1 cellular context compared by ENCODE assay signal in the genomic region with DNA sequence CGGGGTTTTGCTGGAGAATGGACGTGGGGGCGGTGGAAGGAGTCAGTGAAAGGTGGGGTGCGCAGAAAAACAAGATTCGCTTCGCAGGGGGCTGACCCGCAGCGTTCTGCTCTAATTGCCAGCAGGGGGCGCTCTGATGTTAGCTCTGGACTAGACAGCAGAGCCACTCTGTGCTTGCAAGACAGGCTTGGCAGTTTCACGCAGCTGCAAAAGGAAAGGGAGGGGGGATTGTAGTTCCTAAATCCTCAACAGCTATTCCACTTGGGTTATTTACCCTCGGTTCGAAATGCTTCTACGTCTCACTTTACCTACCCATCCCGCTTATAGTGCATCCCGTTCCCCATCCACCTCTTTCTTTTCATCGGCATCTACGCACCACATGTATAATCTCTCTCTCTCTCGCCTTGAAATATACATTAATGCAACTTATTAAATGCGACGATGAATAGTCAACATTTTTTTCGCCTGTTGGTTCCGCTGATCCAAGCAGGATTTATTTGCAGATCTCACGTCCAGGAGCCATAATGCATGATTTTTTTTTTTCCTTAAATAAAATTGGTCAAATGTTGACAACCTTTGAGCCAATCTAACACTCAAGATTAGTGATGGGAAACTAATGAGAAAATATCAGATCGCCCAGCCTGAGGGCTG.
A peak's percentile ranks its signal among the peaks of the same experiment; 100 is the strongest.
TF ChIP-seq lines count a peak whose summit lies in the region.

No MANE protein-coding gene starts in this region.

TF ChIP-seq in HEK293, 187 proteins besides CTCF, POLR2A, EP300 and RAD21 (continued from another document):
- TF ChIP-seq, protein P1, sequence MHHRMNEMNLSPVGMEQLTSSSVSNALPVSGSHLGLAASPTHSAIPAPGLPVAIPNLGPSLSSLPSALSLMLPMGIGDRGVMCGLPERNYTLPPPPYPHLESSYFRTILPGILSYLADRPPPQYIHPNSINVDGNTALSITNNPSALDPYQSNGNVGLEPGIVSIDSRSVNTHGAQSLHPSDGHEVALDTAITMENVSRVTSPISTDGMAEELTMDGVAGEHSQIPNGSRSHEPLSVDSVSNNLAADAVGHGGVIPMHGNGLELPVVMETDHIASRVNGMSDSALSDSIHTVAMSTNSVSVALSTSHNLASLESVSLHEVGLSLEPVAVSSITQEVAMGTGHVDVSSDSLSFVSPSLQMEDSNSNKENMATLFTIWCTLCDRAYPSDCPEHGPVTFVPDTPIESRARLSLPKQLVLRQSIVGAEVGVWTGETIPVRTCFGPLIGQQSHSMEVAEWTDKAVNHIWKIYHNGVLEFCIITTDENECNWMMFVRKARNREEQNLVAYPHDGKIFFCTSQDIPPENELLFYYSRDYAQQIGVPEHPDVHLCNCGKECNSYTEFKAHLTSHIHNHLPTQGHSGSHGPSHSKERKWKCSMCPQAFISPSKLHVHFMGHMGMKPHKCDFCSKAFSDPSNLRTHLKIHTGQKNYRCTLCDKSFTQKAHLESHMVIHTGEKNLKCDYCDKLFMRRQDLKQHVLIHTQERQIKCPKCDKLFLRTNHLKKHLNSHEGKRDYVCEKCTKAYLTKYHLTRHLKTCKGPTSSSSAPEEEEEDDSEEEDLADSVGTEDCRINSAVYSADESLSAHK (tag by site-specific recombination; IDR thresholded peaks at IDR 0.05): peak; percentile 69
- no peak for TF ChIP-seq ZNF214 (tag by site-specific recombination; IDR thresholded peaks at IDR 0.05; ENCODE audit: borderline replicate concordance)
- TF ChIP-seq SP7 (tag by site-specific recombination; IDR thresholded peaks at IDR 0.05): peak; percentile 23; the same call in 1 of the 2 replicates
- no peak for TF ChIP-seq ZNF529 (tag by site-specific recombination; IDR thresholded peaks at IDR 0.05; ENCODE audit: insufficient replicate concordance)
- TF ChIP-seq, protein P2, sequence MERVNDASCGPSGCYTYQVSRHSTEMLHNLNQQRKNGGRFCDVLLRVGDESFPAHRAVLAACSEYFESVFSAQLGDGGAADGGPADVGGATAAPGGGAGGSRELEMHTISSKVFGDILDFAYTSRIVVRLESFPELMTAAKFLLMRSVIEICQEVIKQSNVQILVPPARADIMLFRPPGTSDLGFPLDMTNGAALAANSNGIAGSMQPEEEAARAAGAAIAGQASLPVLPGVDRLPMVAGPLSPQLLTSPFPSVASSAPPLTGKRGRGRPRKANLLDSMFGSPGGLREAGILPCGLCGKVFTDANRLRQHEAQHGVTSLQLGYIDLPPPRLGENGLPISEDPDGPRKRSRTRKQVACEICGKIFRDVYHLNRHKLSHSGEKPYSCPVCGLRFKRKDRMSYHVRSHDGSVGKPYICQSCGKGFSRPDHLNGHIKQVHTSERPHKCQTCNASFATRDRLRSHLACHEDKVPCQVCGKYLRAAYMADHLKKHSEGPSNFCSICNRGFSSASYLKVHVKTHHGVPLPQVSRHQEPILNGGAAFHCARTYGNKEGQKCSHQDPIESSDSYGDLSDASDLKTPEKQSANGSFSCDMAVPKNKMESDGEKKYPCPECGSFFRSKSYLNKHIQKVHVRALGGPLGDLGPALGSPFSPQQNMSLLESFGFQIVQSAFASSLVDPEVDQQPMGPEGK (tag by site-specific recombination; IDR thresholded peaks at IDR 0.05): peak; percentile 80
- TF ChIP-seq ZNF184 (tag by site-specific recombination; IDR thresholded peaks at IDR 0.05): no peak
- no peak for TF ChIP-seq ZNF433 (tag by site-specific recombination; IDR thresholded peaks at IDR 0.05; ENCODE audit: low read depth)
- no peak for TF ChIP-seq ZBTB7A (tag by site-specific recombination; IDR thresholded peaks at IDR 0.05; ENCODE audit: low read depth)
- peak; percentile 87 for TF ChIP-seq ZNF654 (tag by site-specific recombination; IDR thresholded peaks at IDR 0.05; ENCODE audit: low read depth)
- TF ChIP-seq ZNF341 (tag by site-specific recombination; IDR thresholded peaks at IDR 0.05; ENCODE audit: low read depth): peak; percentile 46
- TF ChIP-seq ZNF19 (tag by site-specific recombination; IDR thresholded peaks at IDR 0.05; ENCODE audit: low read depth): no peak
